In the genomic region with DNA sequence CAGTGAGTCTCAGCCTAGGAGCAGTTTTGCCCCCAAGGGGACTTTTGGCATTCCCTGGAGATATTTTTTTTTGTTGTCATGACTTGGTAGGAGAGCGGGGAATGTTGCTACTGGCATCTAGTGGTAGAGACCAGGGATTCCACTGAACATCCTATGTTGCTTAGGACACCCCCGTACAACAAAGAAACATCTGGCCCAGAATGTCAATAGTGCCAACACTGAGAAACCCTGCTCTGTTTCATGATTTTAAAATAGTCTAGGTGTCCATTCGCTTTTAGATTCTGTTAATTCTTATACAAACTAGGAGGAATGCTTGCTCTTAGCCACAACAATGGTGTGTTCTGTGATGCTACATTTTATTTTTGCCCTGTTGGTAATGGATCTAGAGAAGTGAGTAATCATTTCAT, we compare ENCODE assay signal across 10 cellular contexts.
A peak's percentile ranks its signal among the peaks of the same experiment; 100 is the strongest.
DNase-seq lines count a peak whose midpoint lies in the region; TF ChIP-seq lines count a peak whose summit lies in the region.
"Had no signal": no experiment of that assay in that cellular context is flagged by ENCODE, and none has a peak within 500 bp of the region (broad histone marks: within the 10 kb centered on the region; RNA-seq: fewer than 3 reads in every experiment).

No MANE protein-coding gene starts in this region.

- H3K36me3 ChIP-seq in OCI-LY7 (ENCODE audit: insufficient read depth, low read length) (no peaks in the 10 kb centered on the region), skeletal muscle satellite cell (ENCODE audit: insufficient read depth, low read length) (no peaks in the 10 kb centered on the region)
- H3K36me3 ChIP-seq: BLaER1 treated with 17β-estradiol and CSF1 and Interleukin-3, amounts not matched to agents 10 nM and 100 nM had no signal

- peak; percentile 54 for TF ChIP-seq CTCF in OCI-LY7 (conservative IDR thresholded peaks at IDR 0.05; ENCODE audit: low read length)

- H3K4me2 ChIP-seq in OCI-LY7 (ENCODE audit: low read length) (no peak overlapping the region), skeletal muscle satellite cell (ENCODE audit: low read length) (peak overlapping the region; percentile 13)
- H3K4me2 ChIP-seq: BLaER1 treated with 17β-estradiol and CSF1 and Interleukin-3, amounts not matched to agents 10 nM and 100 nM had no signal

- intact Hi-C loops in OCI-LY7 (cut with micrococcal nuclease; ENCODE audit: unreplicated experiment) = no loop called here

- H3K4me3 ChIP-seq in OCI-LY7 (ENCODE audit: low read depth, low read length, poor library complexity, severe bottlenecking) = no peak overlapping the region
- no peak overlapping the region for H3K4me3 ChIP-seq in skeletal muscle satellite cell (ENCODE audit: low read length)
- H3K4me3 ChIP-seq: BLaER1 treated with 17β-estradiol and CSF1 and Interleukin-3, amounts not matched to agents 10 nM and 100 nM had no signal

- H3K9ac ChIP-seq in skeletal muscle satellite cell (ENCODE audit: low read depth, low read length) = peak overlapping the region; percentile 9
- H3K9ac ChIP-seq: BLaER1 treated with 17β-estradiol and CSF1 and Interleukin-3, amounts not matched to agents 10 nM and 100 nM had no signal

- H3K9me2 ChIP-seq in OCI-LY7 (ENCODE audit: insufficient read depth, low read length) = no peaks in the 10 kb centered on the region

- DNase-seq in NCI-H2196 (lab: John Stamatoyannopoulos, UW; ENCODE audit: unreplicated experiment) = peak; percentile 32
- no peak for DNase-seq in NCI-H2196 treated with DMSO at 0.1 percent for 48 hours (lab: John Stamatoyannopoulos, UW; ENCODE audit: unreplicated experiment)
- peak; percentile 3 for DNase-seq in OCI-LY7 (ENCODE audit: low spot score)
- DNase-seq in fibroblast of the conjunctiva (ENCODE audit: low read depth) = peak; percentile 31
- DNase-seq in NCI-H1930 (lab: John Stamatoyannopoulos, UW) = no peak
- DNase-seq in stimulated activated CD4-positive, alpha-beta T cell treated with anti-CD3 and anti-CD28 coated beads, Interleukin-2, amount 100 ng/mL, for 48 hours = no peak
- DNase-seq in activated T-cell treated with anti-CD3 and anti-CD28 coated beads for 4 hours = no peak
- DNase-seq: SIG-M5 had no signal

- peaks cover 4% of the 10 kb centered on the region for H3K27me3 ChIP-seq in skeletal muscle satellite cell (ENCODE audit: control insufficient read depth, insufficient read depth, low read length)
- H3K27me3 ChIP-seq: BLaER1 treated with 17β-estradiol and CSF1 and Interleukin-3, amounts not matched to agents 10 nM and 100 nM had no signal

- H4K20me1 ChIP-seq in OCI-LY7 (ENCODE audit: insufficient read depth, low read length) = no peaks in the 10 kb centered on the region
- H4K20me1 ChIP-seq: BLaER1 treated with 17β-estradiol and CSF1 and Interleukin-3, amounts not matched to agents 10 nM and 100 nM had no signal

- BruUV-seq in OCI-LY7 (replicated peaks; lab: Mats Ljungman, UMichigan) = no TSS peak

- no peaks in the 10 kb centered on the region for H3K79me2 ChIP-seq in OCI-LY7 (ENCODE audit: insufficient read depth, low read depth, low read length)

- CTCF ChIA-PET in OCI-LY7 (lab: Charles Lee; ENCODE audit: unreplicated experiment) = no interaction called here

- H3K27ac ChIP-seq in OCI-LY7 (ENCODE audit: low read depth, low read length, poor library complexity, severe bottlenecking) = no peak overlapping the region
- H3K27ac ChIP-seq: BLaER1 treated with 17β-estradiol and CSF1 and Interleukin-3, amounts not matched to agents 10 nM and 100 nM had no signal

- POLR2A ChIA-PET in OCI-LY7 (lab: Charles Lee) = interaction anchor here (0.5 to 1.3 kb wide), 2 partner anchors 16 to 20 kb away, joined by 3 read pairs; no protein-coding TSS in a partner anchor

- no peak overlapping the region for H2AFZ ChIP-seq in OCI-LY7 (ENCODE audit: low read length)

- H3K9me3 ChIP-seq in OCI-LY7 (ENCODE audit: low read length) = no peaks in the 10 kb centered on the region
- H3K9me3 ChIP-seq in skeletal muscle satellite cell (replicated peaks; ENCODE audit: low read length) = no peaks in the 10 kb centered on the region
- H3K9me3 ChIP-seq: BLaER1 treated with 17β-estradiol and CSF1 and Interleukin-3, amounts not matched to agents 10 nM and 100 nM had no signal

- peaks cover 18% of the 10 kb centered on the region for H3K4me1 ChIP-seq in OCI-LY7 (ENCODE audit: insufficient read depth, low read length, poor library complexity, severe bottlenecking)
- H3K4me1 ChIP-seq in skeletal muscle satellite cell (ENCODE audit: control insufficient read depth, insufficient read depth, low read length) = peaks cover 10% of the 10 kb centered on the region

Comparison
In these comparisons a context has a peak if more than half of its experiments do, and no peak if none do; other contexts are left out.
1. DNase-seq: peak in NCI-H2196 (single experiment), OCI-LY7 (single experiment) and fibroblast of the conjunctiva (single experiment); none in NCI-H2196 treated with DMSO at 0.1 percent for 48 hours (single experiment), NCI-H1930 (0 of 2), stimulated activated CD4-positive, alpha-beta T cell treated with anti-CD3 and anti-CD28 coated beads, Interleukin-2, amount 100 ng/mL, for 48 hours (0 of 2) and activated T-cell treated with anti-CD3 and anti-CD28 coated beads for 4 hours (single experiment).